ENCODE assay signal across 8 cellular contexts in the genomic region with DNA sequence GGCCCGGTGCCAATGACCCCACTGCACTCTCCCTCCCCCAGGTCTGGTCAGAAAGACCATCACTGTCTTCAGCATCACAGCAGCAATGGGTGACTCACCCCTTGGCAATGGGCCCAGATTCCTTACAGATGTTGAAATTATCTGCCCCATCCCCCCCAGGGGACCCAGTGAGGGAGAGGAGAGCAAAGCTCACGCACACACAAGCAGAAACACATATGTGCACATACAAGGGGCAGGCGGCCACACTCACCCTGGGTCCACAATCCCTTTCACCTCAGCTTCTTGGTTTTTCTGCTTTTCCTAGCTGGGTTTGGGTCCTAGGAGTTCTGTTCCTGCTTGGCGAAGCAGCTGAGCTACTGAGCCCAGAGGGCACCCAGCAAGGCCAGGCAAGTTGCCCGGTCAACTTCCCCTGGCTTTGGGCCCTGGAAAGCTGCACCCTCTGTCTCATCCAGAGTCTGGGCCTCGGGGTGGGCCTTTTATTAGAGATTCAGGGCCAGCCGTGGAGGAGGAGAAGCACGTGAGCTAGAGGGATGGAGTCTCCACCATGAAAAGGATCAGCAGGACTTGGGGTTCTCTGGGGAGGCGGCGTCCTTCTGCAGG. TPM values are rescaled to one million over a fixed set of nuclear protein-coding genes. Genes with fewer than 3 reads are reported as not detected.
DNase-seq lines count a peak whose midpoint lies in the region; ATAC-seq and TF ChIP-seq lines count a peak whose summit lies in the region.

No MANE protein-coding gene starts in this region.

- 51 to 76% methylated on average over 10 of the region's 10 CpGs for WGBS in thyroid gland, 2 donors

- BruUV-seq in HCT116 (replicated peaks; lab: Mats Ljungman, UMichigan) = no TSS peak

- TF ChIP-seq POLR2A in HCT116 (IDR thresholded peaks at IDR 0.05; ENCODE audit: borderline replicate concordance, extremely low read depth, insufficient read depth, insufficient read length) (no peak), thyroid gland (IDR thresholded peaks at IDR 0.05) (no peak)

- peak; percentile 51 for ATAC-seq in HCT116
- no peak for ATAC-seq in GM19023 (IDR thresholded peaks at IDR 0.05; ENCODE audit: unreplicated experiment)
- ATAC-seq in GM21381 (IDR thresholded peaks at IDR 0.05; ENCODE audit: unreplicated experiment) = no peak

- POLR2A ChIA-PET in HCT116 (lab: Charles Lee) = no interaction called here

- peaks cover 19 to 42% of the 10 kb centered on the region in 2 experiments for H3K4me1 ChIP-seq in HCT116 (ENCODE audit: control insufficient read depth in 1 of 2, insufficient read depth in 2 of 2, low read length in 2 of 2)
- peaks cover 24% of the 10 kb centered on the region for H3K4me1 ChIP-seq in SJCRH30
- H3K4me1 ChIP-seq in thyroid gland = peaks cover 18 to 53% of the 10 kb centered on the region in 2 donors

- H4K20me1 ChIP-seq in HCT116 (ENCODE audit: insufficient read depth) = no peaks in the 10 kb centered on the region

- 0 out of 2 replicates have a peak overlapping the region, but pooled peaks have one; percentile 10 for H3K9ac ChIP-seq in HCT116 (ENCODE audit: low read length)

- H3K27ac Mint-ChIP-seq in mesothelial cell of epicardium = peak overlapping the region; percentile 96

- CTCF ChIA-PET in HCT116 (lab: Charles Lee) = interaction anchor here (0.8 to 1.8 kb wide), 4 partner anchors 12 to 87 kb away, joined by 3 to 5 read pairs (median 4); no protein-coding TSS in a partner anchor

- no peaks in the 10 kb centered on the region for H3K27me3 Mint-ChIP-seq in mesothelial cell of epicardium (ENCODE audit: low read depth)

- TF ChIP-seq RAD21 in HCT116 (IDR thresholded peaks at IDR 0.05; ENCODE audit: low read depth) = no peak

- intact Hi-C loops in HCT116 (cut with micrococcal nuclease) = no loop called here
- intact Hi-C loops in thyroid gland (cut with DNase I) = no loop called here

- peaks cover 65% of the 10 kb centered on the region for H3K4me1 Mint-ChIP-seq in mesothelial cell of epicardium

- peak overlapping the region; percentile 67 for H3K4me2 ChIP-seq in HCT116 (ENCODE audit: low read length)

- peak; percentile 97 for DNase-seq in AG10803 (ENCODE audit: low read depth)
- no peak for DNase-seq in HCT116 (ENCODE audit: low read depth, low spot score)
- peak; percentile 89 to 90 for DNase-seq in SJCRH30
- DNase-seq in epidermal melanocyte (ENCODE audit: insufficient read length, low spot score) = peak; percentile 90
- DNase-seq in mesothelial cell of epicardium (ENCODE audit: low spot score in 2 of 2, unreplicated experiment in 2 of 2) = peak; percentile 74 to 89
- DNase-seq in thyroid gland = peak; percentile 67

- no peaks in the 10 kb centered on the region for H3K79me2 ChIP-seq in HCT116 (ENCODE audit: insufficient read depth, low read length)

- RAD21 ChIA-PET in HCT116 (lab: Charles Lee; ENCODE audit: low non-redundant PET in 1 of 2, low total read pairs in 2 of 2, uncharacterized antibody in 2 of 2, unreplicated experiment in 2 of 2) = no interaction called here

- peak overlapping the region; percentile 73 for H3K4me3 Mint-ChIP-seq in mesothelial cell of epicardium

- no peaks in the 10 kb centered on the region for H3K9me2 ChIP-seq in HCT116 (ENCODE audit: insufficient read depth)

- TF ChIP-seq CTCF in AG10803 (conservative IDR thresholded peaks at IDR 0.05; ENCODE audit: low read length) = no peak
- TF ChIP-seq CTCF in HCT116 (IDR thresholded peaks at IDR 0.05 in 2 of 3, conservative IDR thresholded peaks at IDR 0.05 in 1 of 3; ENCODE audit: borderline replicate concordance in 1 of 3, insufficient read depth in 1 of 3, low read depth in 2 of 3, low read length in 2 of 3) = no peak
- no peak for TF ChIP-seq CTCF in mesothelial cell of epicardium (IDR thresholded peaks at IDR 0.05; ENCODE audit: unreplicated experiment)
- no peak for TF ChIP-seq CTCF in thyroid gland (IDR thresholded peaks at IDR 0.05)

- H2AFZ ChIP-seq in HCT116 (ENCODE audit: low read depth, low read length, poor library complexity, severe bottlenecking) = no peak overlapping the region

- H3K9me3 ChIP-seq in HCT116 (ENCODE audit: control insufficient read depth in 1 of 2, insufficient read depth in 1 of 2, low read depth in 1 of 2, low read length in 2 of 2) (no peaks in the 10 kb centered on the region), SJCRH30 (replicated peaks) (no peaks in the 10 kb centered on the region), thyroid gland (no peaks in the 10 kb centered on the region)

- H3K4me3 ChIP-seq in AG10803 (ENCODE audit: low read length) = peak overlapping the region; percentile 93
- H3K4me3 ChIP-seq in HCT116 (replicated peaks in 1 of 2; ENCODE audit: low read depth in 1 of 2, low read length in 2 of 2) = peak overlapping the region in 1 of 2 experiments; percentile 5; a peak in 1 of 4 replicates
- H3K4me3 ChIP-seq in SJCRH30 = no peak overlapping the region
- no peak overlapping the region for H3K4me3 ChIP-seq in thyroid gland (replicated peaks in 1 of 3)

- no peaks in the 10 kb centered on the region for H3K36me3 ChIP-seq in HCT116 (ENCODE audit: control insufficient read depth in 1 of 2, insufficient read depth in 2 of 2, low read length in 2 of 2)
- no peaks in the 10 kb centered on the region for H3K36me3 ChIP-seq in SJCRH30
- no peaks in the 10 kb centered on the region for H3K36me3 ChIP-seq in thyroid gland

- peaks cover 21% of the 10 kb centered on the region for H3K36me3 Mint-ChIP-seq in mesothelial cell of epicardium

- no peaks in the 10 kb centered on the region for H3K9me3 Mint-ChIP-seq in mesothelial cell of epicardium

- peak overlapping the region; percentile 43; the same call in 1 of the 2 replicates for H3K27ac ChIP-seq in HCT116 (ENCODE audit: low read depth, low read length)
- H3K27ac ChIP-seq in SJCRH30 = no peak overlapping the region
- H3K27ac ChIP-seq in thyroid gland = peak overlapping the region; percentile 34 to 64 (median 39)

- H3K27me3 ChIP-seq in HCT116 (ENCODE audit: insufficient read depth, low read length) = no peaks in the 10 kb centered on the region
- H3K27me3 ChIP-seq in SJCRH30 = peaks cover 21% of the 10 kb centered on the region
- H3K27me3 ChIP-seq in thyroid gland = no peaks in the 10 kb centered on the region

TF ChIP-seq in HCT116, 20 proteins besides CTCF, POLR2A, EP300 and RAD21:
- TF ChIP-seq FOSL1 (IDR thresholded peaks at IDR 0.05; ENCODE audit: low read depth) = no peak; the same call in 1 of the 2 replicates
- TF ChIP-seq POLR2AphosphoS5 (IDR thresholded peaks at IDR 0.05; ENCODE audit: low read depth, low read length) = peak; percentile 49; the same call in 1 of the 2 replicates
- TF ChIP-seq TCF7L2 (IDR thresholded peaks at IDR 0.05; ENCODE audit: borderline replicate concordance, extremely low read depth, insufficient read depth, insufficient read length) = peak; percentile 41

RNA-seq across cellular contexts. Expression of a gene that starts 2.6 kb away (rescaled TPM):
- total RNA-seq in HCT116 (2021; ENCODE audit: unreplicated experiment) = 2.2 TPM
- polyA plus RNA-seq in HCT116 (2012) = 1.3 and 1.5 TPM in 2 replicates
- total RNA-seq in SJCRH30 (2014; rRNA removed; shearing (Covaris generic)) = 2.6 and 2.7 TPM in 2 replicates
- total RNA-seq in mesothelial cell of epicardium = 365 to 389 TPM (median 380 TPM) in 3 replicates
- 100 to 1,000 TPM in 2 of 4 donors, 10 to 100 TPM in 2; 61.3 to 121 (median 97.1) TPM for total RNA-seq in thyroid gland

RNA-seq across cellular contexts. Expression of a gene that starts 56.6 kb away (rescaled TPM):
- total RNA-seq in HCT116 (2021; ENCODE audit: unreplicated experiment) = 37.6 TPM
- polyA plus RNA-seq in HCT116 (2012) = 46.3 and 47.9 TPM in 2 replicates
- total RNA-seq in SJCRH30 (2014; rRNA removed; shearing (Covaris generic)) = 64.8 and 72.3 TPM in 2 replicates
- total RNA-seq in mesothelial cell of epicardium = 42.6 to 43.8 TPM (median 43.8 TPM) in 3 replicates
- total RNA-seq in thyroid gland = 100 to 1,000 TPM; 180 to 355 (median 312) TPM

Comparison
In these comparisons a context has a peak if more than half of its experiments do, and no peak if none do; other contexts are left out.
1. RNA of a gene that starts 2.6 kb away (total RNA-seq): 365 to 389 TPM in mesothelial cell of epicardium and 61.3 to 121 TPM in thyroid gland; 2.6 to 2.7 TPM in SJCRH30 and 2.2 TPM in HCT116 (single experiment); every median in the first group is over 10 times any median in the second.